22 cellular contexts compared by ENCODE assay signal in the genomic region with DNA sequence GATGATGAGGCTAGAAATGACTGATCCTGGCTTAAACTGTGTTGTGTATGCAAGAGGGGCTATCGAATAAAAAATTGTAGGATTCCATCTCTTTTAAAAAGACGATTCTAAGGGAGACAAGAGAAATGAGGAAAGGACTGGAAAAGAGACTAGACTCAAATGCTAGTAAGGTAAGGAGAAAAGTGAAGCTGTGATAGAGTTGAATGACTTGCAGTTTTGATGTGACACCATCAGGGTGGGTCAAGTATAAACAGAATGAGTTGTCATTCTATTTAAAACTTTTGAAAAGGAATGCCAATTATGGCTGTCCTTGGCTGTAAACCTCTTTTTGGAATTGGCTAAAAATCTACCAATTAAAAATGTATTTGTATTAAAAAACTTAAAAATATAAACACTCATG.
A peak's percentile ranks its signal among the peaks of the same experiment; 100 is the strongest.
DNase-seq lines count a peak whose midpoint lies in the region; ATAC-seq and TF ChIP-seq lines count a peak whose summit lies in the region.
"Had no signal": no experiment of that assay in that cellular context is flagged by ENCODE, and none has a peak within 500 bp of the region (broad histone marks: within the 10 kb centered on the region; RNA-seq: fewer than 3 reads in every experiment).

No MANE protein-coding gene starts in this region.

- ATAC-seq in HG03097 (IDR thresholded peaks at IDR 0.05; ENCODE audit: low FRiP score, unreplicated experiment): no peak
- ATAC-seq in activated T-cell treated with anti-CD3 and anti-CD28 coated beads, Interleukin-2, amount 50 U/mL, for 72 hours (replicated peaks in 1 of 2): no peak
- ATAC-seq: CD8-positive, alpha-beta T cell had no signal

- H3K79me2 ChIP-seq in PC-9 (ENCODE audit: low read depth): no peaks in the 10 kb centered on the region

- H3K9me3 Mint-ChIP-seq in activated T-cell treated with anti-CD3 and anti-CD28 coated beads, Interleukin-2, amount 50 U/mL, for 72 hours: no peaks in the 10 kb centered on the region

- TF ChIP-seq CTCF in PC-9 (conservative IDR thresholded peaks at IDR 0.05): no peak

- H3K36me3 ChIP-seq in PC-9 (ENCODE audit: low read depth): no peaks in the 10 kb centered on the region
- H3K36me3 ChIP-seq: MG63 had no signal

- H3K27ac Mint-ChIP-seq in activated T-cell treated with anti-CD3 and anti-CD28 coated beads, Interleukin-2, amount 50 U/mL, for 72 hours: no peak overlapping the region
- H3K27ac Mint-ChIP-seq: B cell; CD8-positive, alpha-beta T cell had no signal

- no peaks in the 10 kb centered on the region for H3K4me1 ChIP-seq in PC-9 (replicated peaks; ENCODE audit: insufficient read depth)
- H3K4me1 ChIP-seq: Caco-2 had no signal

- no peak overlapping the region for H3K27ac ChIP-seq in PC-9
- H3K27ac ChIP-seq: C4-2B had no signal

- intact Hi-C loops in PC-9 (cut with micrococcal nuclease; ENCODE audit: unreplicated experiment): no loop called here

- no peaks in the 10 kb centered on the region for H3F3A ChIP-seq in PC-9 (ENCODE audit: insufficient read depth, low read depth)

- no peaks in the 10 kb centered on the region for H3K36me3 Mint-ChIP-seq in activated T-cell treated with anti-CD3 and anti-CD28 coated beads, Interleukin-2, amount 50 U/mL, for 72 hours (ENCODE audit: insufficient read depth in 2 of 2)
- H3K36me3 Mint-ChIP-seq: CD8-positive, alpha-beta T cell had no signal

- CTCF ChIA-PET in PC-9 (lab: Charles Lee): no interaction called here

- no peaks in the 10 kb centered on the region for H3K27me3 Mint-ChIP-seq in activated T-cell treated with anti-CD3 and anti-CD28 coated beads, Interleukin-2, amount 50 U/mL, for 72 hours (ENCODE audit: low read depth)
- H3K27me3 Mint-ChIP-seq: B cell had no signal

- H3K4me1 Mint-ChIP-seq in activated T-cell treated with anti-CD3 and anti-CD28 coated beads, Interleukin-2, amount 50 U/mL, for 72 hours (ENCODE audit: low read depth): no peaks in the 10 kb centered on the region
- H3K4me1 Mint-ChIP-seq: B cell had no signal

- no peak overlapping the region for H3K4me3 ChIP-seq in PC-9
- H3K4me3 ChIP-seq: MG63 had no signal

- no peaks in the 10 kb centered on the region for H3K27me3 ChIP-seq in PC-9 (ENCODE audit: insufficient read depth, low read depth)
- H3K27me3 ChIP-seq: MG63 had no signal

- no peak overlapping the region for H3K4me2 ChIP-seq in PC-9
- H3K4me2 ChIP-seq: SK-N-SH had no signal

- peak overlapping the region; percentile 37; the same call in 1 of the 2 replicates for H2AFZ ChIP-seq in PC-9

- DNase-seq in A172 (ENCODE audit: low spot score) (peak; percentile 44), H4 (ENCODE audit: low spot score) (peak; percentile 68), PC-9 (no peak), myocyte (ENCODE audit: low read depth) (peak; percentile 16), NCI-H146 (lab: John Stamatoyannopoulos, UW) (no peak), NCI-H82 (lab: John Stamatoyannopoulos, UW) (no peak)
- no peak for DNase-seq in activated T-cell treated with anti-CD3 and anti-CD28 coated beads, Interleukin-2, amount 50 U/mL, for 72 hours
- DNase-seq: Caco-2; CD8-positive, alpha-beta T cell; DND-41; H7; KBM-7; MG63; NCI-H1694; NCI-H2029 treated with DMSO at 0.1 percent for 48 hours; NCI-H446 treated with DMSO at 0.1 percent for 48 hours; NCI-H526 treated with DMSO at 0.1 percent for 48 hours; SK-N-SH; SW 1271 had no signal

- H4K20me1 ChIP-seq in PC-9 (ENCODE audit: insufficient read depth): no peaks in the 10 kb centered on the region

- H3K9me3 ChIP-seq in PC-9 (ENCODE audit: insufficient read depth, low read depth): no peaks in the 10 kb centered on the region
- H3K9me3 ChIP-seq: Caco-2, MG63, SK-N-SH had no signal

- BruUV-seq in PC-9 (replicated peaks; lab: Mats Ljungman, UMichigan): no TSS peak

- H3K4me3 Mint-ChIP-seq in activated T-cell treated with anti-CD3 and anti-CD28 coated beads, Interleukin-2, amount 50 U/mL, for 72 hours: no peak overlapping the region
- H3K4me3 Mint-ChIP-seq: B cell; CD8-positive, alpha-beta T cell had no signal

- no peaks in the 10 kb centered on the region for H3K9me2 ChIP-seq in PC-9 (ENCODE audit: insufficient read depth)
- H3K9me2 ChIP-seq: SK-N-SH had no signal

- POLR2A ChIA-PET in PC-9 (lab: Charles Lee; ENCODE audit: unreplicated experiment): no interaction called here

Comparison
In these comparisons a context has a peak if more than half of its experiments do, and no peak if none do; other contexts are left out.
1. DNase-seq: peak in A172 (single experiment), H4 (single experiment) and myocyte (single experiment); none in PC-9 (0 of 2), activated T-cell treated with anti-CD3 and anti-CD28 coated beads, Interleukin-2, amount 50 U/mL, for 72 hours (0 of 2), NCI-H146 (single experiment) and NCI-H82 (single experiment).